ENCODE assay signal across 8 cellular contexts in the genomic region with DNA sequence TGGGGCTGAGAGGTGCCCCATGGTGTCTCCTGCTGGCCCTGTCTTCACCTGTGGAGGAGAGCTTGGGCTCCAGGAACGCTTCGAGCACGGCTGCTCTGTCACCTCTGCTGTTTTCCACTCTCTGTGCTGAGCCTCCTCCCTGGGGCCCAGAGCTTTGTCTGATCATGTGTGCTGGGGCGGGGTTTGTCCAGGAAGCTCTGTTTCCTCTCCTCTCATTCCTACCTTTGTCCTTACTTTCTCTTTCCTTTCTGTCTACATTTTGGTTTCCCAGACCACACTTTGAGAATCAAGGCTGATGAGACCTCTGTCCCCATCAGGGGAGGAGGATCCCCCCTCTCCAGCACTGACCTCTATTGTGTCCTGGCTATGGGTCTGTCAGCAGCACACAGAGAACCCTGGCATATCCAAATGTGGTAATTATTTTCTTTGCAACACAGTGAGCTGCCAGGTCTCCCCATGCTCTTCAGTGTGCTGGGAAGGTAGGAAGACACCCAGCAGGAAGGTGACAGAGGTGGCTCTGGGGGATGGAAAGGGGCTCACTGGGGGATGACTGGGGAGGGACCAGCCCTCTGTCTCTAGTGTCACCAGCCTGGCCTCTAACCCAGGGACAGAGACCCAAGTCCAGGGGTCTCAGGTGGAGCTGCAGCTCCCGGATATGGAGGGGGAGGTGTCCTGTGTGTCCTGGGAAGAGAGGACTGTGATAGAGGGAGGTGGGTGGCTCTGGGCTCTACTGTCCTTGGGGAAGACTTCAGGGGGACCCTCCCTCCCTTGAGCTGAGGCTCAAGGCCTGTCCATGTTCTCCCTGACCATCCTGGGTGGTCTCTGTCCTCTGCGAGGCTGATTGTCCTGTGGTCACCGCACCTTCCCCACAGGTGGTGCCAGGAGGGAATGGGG. TPM values are rescaled to one million over a fixed set of nuclear protein-coding genes. Genes with fewer than 3 reads are reported as not detected.
DNase-seq lines count a peak whose midpoint lies in the region; ATAC-seq and TF ChIP-seq lines count a peak whose summit lies in the region.

A gene (minus strand): TSS at position 128 of the 894 bp plus-strand sequence. CDS start 107 bp downstream, at position 21.

- no peak for DNase-seq in CD14-positive monocyte (ENCODE audit: low spot score)
- peak; percentile 57 to 58 for DNase-seq in activated CD4-positive, alpha-beta T cell treated with anti-CD3 and anti-CD28 coated beads for 4 hours
- peak; percentile 24 for DNase-seq in epithelial cell of prostate (ENCODE audit: low read depth, low spot score)
- DNase-seq in DMS 273 treated with DMSO at 0.1 percent for 48 hours (lab: John Stamatoyannopoulos, UW) = no peak

- TF ChIP-seq CTCF in CD14-positive monocyte (IDR thresholded peaks at IDR 0.05) = no peak

- intact Hi-C loops in CD14-positive monocyte (cut with micrococcal nuclease) = loop anchor here (1.0 to 2.0 kb wide), 2 partner anchors 78 kb away; no protein-coding TSS in a partner anchor

- H3K27ac ChIP-seq in epithelial cell of prostate = peak within 1 kb of the TSS; percentile 89
- no peak within 1 kb of the TSS for H3K27ac ChIP-seq in rectal smooth muscle tissue (ENCODE audit: low read depth, low read length)

- no peaks in the 10 kb centered on the region for H3K36me3 Mint-ChIP-seq in CD14-positive monocyte

- peaks cover 23% of the 10 kb centered on the region for H3K4me1 Mint-ChIP-seq in CD14-positive monocyte

- H3K4me3 ChIP-seq in rectal smooth muscle tissue (ENCODE audit: low read length) = peak within 1 kb of the TSS; percentile 56

- peak within 1 kb of the TSS; percentile 57 to 89 for H3K4me3 Mint-ChIP-seq in CD14-positive monocyte

- H3K4me1 ChIP-seq in rectal smooth muscle tissue (ENCODE audit: control insufficient read depth, insufficient read depth, low read length) = no peaks in the 10 kb centered on the region

- no peaks in the 10 kb centered on the region for H3K36me3 ChIP-seq in rectal smooth muscle tissue (ENCODE audit: control insufficient read depth, insufficient read depth, low read length)

- H3K9me3 Mint-ChIP-seq in CD14-positive monocyte = no peaks in the 10 kb centered on the region

- H3K27ac Mint-ChIP-seq in CD14-positive monocyte = peak within 1 kb of the TSS in 3 of 7 donors; percentile 39 to 86 (median 59)

- ATAC-seq in HG02623 (IDR thresholded peaks at IDR 0.05; ENCODE audit: unreplicated experiment) = peak; percentile 48
- no peak for ATAC-seq in GM18867 (IDR thresholded peaks at IDR 0.05; ENCODE audit: unreplicated experiment)
- no peak for ATAC-seq in HG03108 (IDR thresholded peaks at IDR 0.05; ENCODE audit: unreplicated experiment)

- peaks cover 3 to 15% (median 12%) of the 10 kb centered on the region in 3 donors for H3K27me3 Mint-ChIP-seq in CD14-positive monocyte (ENCODE audit: low read depth in 3 of 3)

- H3K9ac ChIP-seq in rectal smooth muscle tissue (ENCODE audit: low read length) = no peak within 1 kb of the TSS

- no peaks in the 10 kb centered on the region for H3K27me3 ChIP-seq in rectal smooth muscle tissue (ENCODE audit: control insufficient read depth, insufficient read depth, low read length)

RNA-seq across cellular contexts. Expression of the gene that starts here (rescaled TPM):
- polyA plus RNA-seq in CD14-positive monocyte = under 1 TPM; 0.09 to 0.22 TPM

Comparison
In these comparisons a context has a peak if more than half of its experiments do, and no peak if none do; other contexts are left out.
1. DNase-seq: peak in activated CD4-positive, alpha-beta T cell treated with anti-CD3 and anti-CD28 coated beads for 4 hours (2 of 2) and epithelial cell of prostate (single experiment); none in CD14-positive monocyte (single experiment) and DMS 273 treated with DMSO at 0.1 percent for 48 hours (single experiment).